Comparison of ENCODE assay signal across 22 cellular contexts in genomic region chr14:74911704-74912103, GRCh38. TPM values are rescaled to one million over a fixed set of nuclear protein-coding genes. Genes with fewer than 3 reads are reported as not detected.
DNase-seq lines count a peak whose midpoint lies in the region; ATAC-seq, FAIRE-seq and TF ChIP-seq lines count a peak whose summit lies in the region.
"Had no signal": no experiment of that assay in that cellular context is flagged by ENCODE, and none has a peak within 500 bp of the region (broad histone marks: within the 10 kb centered on the region; RNA-seq: fewer than 3 reads in every experiment).

No MANE protein-coding gene starts in this region.

- no peaks in the 10 kb centered on the region for H3K9me2 ChIP-seq in HCT116 (ENCODE audit: insufficient read depth)

- H3K4me2 ChIP-seq in HCT116 (ENCODE audit: low read length) (peak overlapping the region; percentile 39), osteoblast (ENCODE audit: insufficient read depth, low read length) (no peak overlapping the region)
- H3K4me2 ChIP-seq: BLaER1 treated with 17β-estradiol and CSF1 and Interleukin-3, amounts not matched to agents 10 nM and 100 nM had no signal

- POLR2A ChIA-PET in HCT116 (lab: Charles Lee), result no interaction called here
- POLR2A ChIA-PET in activated CD4-positive, alpha-beta T cell treated with anti-CD3 and anti-CD28 coated beads, Interleukin-2, amount 10 ng/mL, durations not matched to agents 7 days and 5 days (lab: Charles Lee), result no interaction called here

- TF ChIP-seq CTCF in GM13976 (IDR thresholded peaks at IDR 0.05; ENCODE audit: borderline replicate concordance, control extremely low read depth, extremely low read depth, insufficient read depth, missing control alignments) (no peak), HCT116 (IDR thresholded peaks at IDR 0.05 in 2 of 3, conservative IDR thresholded peaks at IDR 0.05 in 1 of 3; ENCODE audit: borderline replicate concordance in 1 of 3, insufficient read depth in 1 of 3, low read depth in 2 of 3, low read length in 2 of 3) (no peak), bronchial epithelial cell (IDR thresholded peaks at IDR 0.05; ENCODE audit: insufficient read depth, low read length, severe bottlenecking) (no peak), osteoblast (IDR thresholded peaks at IDR 0.05; ENCODE audit: extremely low read depth, low read depth, low read length) (no peak)

- H3K27me3 ChIP-seq in HCT116 (ENCODE audit: insufficient read depth, low read length), result no peaks in the 10 kb centered on the region
- no peaks in the 10 kb centered on the region for H3K27me3 ChIP-seq in bronchial epithelial cell (ENCODE audit: control insufficient read depth, insufficient read depth, low read length)
- no peaks in the 10 kb centered on the region for H3K27me3 ChIP-seq in osteoblast (ENCODE audit: insufficient read depth, low read length)
- H3K27me3 ChIP-seq: BLaER1 treated with 17β-estradiol and CSF1 and Interleukin-3, amounts not matched to agents 10 nM and 100 nM; Peyer's patch; SJCRH30 had no signal

- no peaks in the 10 kb centered on the region for H3K27me3 Mint-ChIP-seq in activated CD4-positive, alpha-beta T cell treated with anti-CD3 and anti-CD28 coated beads, Interleukin-2, amount 10 ng/mL, durations not matched to agents 7 days and 5 days
- H3K27me3 Mint-ChIP-seq: CD4-positive, alpha-beta memory T cell had no signal

- H3K27ac ChIP-seq in HCT116 (ENCODE audit: low read depth, low read length), result no peak overlapping the region
- H3K27ac ChIP-seq in osteoblast (ENCODE audit: low read depth, low read length), result no peak overlapping the region
- H3K27ac ChIP-seq: BLaER1 treated with 17β-estradiol and CSF1 and Interleukin-3, amounts not matched to agents 10 nM and 100 nM; Peyer's patch; SJCRH30 had no signal

- H4K20me1 ChIP-seq in HCT116 (ENCODE audit: insufficient read depth) (no peaks in the 10 kb centered on the region), osteoblast (ENCODE audit: insufficient read depth, low read length) (no peaks in the 10 kb centered on the region)

- H3K9me3 Mint-ChIP-seq in activated CD4-positive, alpha-beta T cell treated with anti-CD3 and anti-CD28 coated beads, Interleukin-2, amount 10 ng/mL, durations not matched to agents 7 days and 5 days, result no peaks in the 10 kb centered on the region
- H3K9me3 Mint-ChIP-seq: CD4-positive, alpha-beta memory T cell had no signal

- in situ Hi-C loops in GM13976 (cut with MboI; ENCODE audit: low sequenced_read_pairs, unreplicated experiment), result no loop called here

- ATAC-seq in HCT116, result peak; percentile 20; the same call in 1 of the 2 replicates
- no peak for ATAC-seq in SK-N-SH treated with all-trans-retinoic acid at 6 μM for 48 hours

- CTCF ChIA-PET in HCT116 (lab: Charles Lee), result interaction anchor here (0.6 to 2.3 kb wide), 3 partner anchors 11 to 51 kb away, joined by 3 to 7 read pairs (median 5); partner anchors contain the start of gene RPS6KL1
- CTCF ChIA-PET in activated CD4-positive, alpha-beta T cell treated with anti-CD3 and anti-CD28 coated beads, Interleukin-2, amount 10 ng/mL, durations not matched to agents 7 days and 5 days (lab: Charles Lee), result no interaction called here

- H3K27ac Mint-ChIP-seq in activated CD4-positive, alpha-beta T cell treated with anti-CD3 and anti-CD28 coated beads, Interleukin-2, amount 10 ng/mL, durations not matched to agents 7 days and 5 days, result no peak overlapping the region

- no peaks in the 10 kb centered on the region for H3K79me2 ChIP-seq in HCT116 (ENCODE audit: insufficient read depth, low read length)
- no peaks in the 10 kb centered on the region for H3K79me2 ChIP-seq in osteoblast (ENCODE audit: insufficient read depth, low read length)

- BruUV-seq in HCT116 (replicated peaks; lab: Mats Ljungman, UMichigan), result no TSS peak

- intact Hi-C loops in HCT116 (cut with micrococcal nuclease), result no loop called here

- no peak overlapping the region for H3K9ac ChIP-seq in HCT116 (ENCODE audit: low read length)
- H3K9ac ChIP-seq: BLaER1 treated with 17β-estradiol and CSF1 and Interleukin-3, amounts not matched to agents 10 nM and 100 nM had no signal

- H3K4me3 Mint-ChIP-seq in activated CD4-positive, alpha-beta T cell treated with anti-CD3 and anti-CD28 coated beads, Interleukin-2, amount 10 ng/mL, durations not matched to agents 7 days and 5 days, result no peak overlapping the region
- H3K4me3 Mint-ChIP-seq: CD4-positive, alpha-beta memory T cell had no signal

- peak; percentile 60 for FAIRE-seq in bronchial epithelial cell (lab: Jason Lieb, UNC)
- FAIRE-seq: GM12891 had no signal

- DNase-seq in GM13976 (ENCODE audit: low spot score), result peak; percentile 21
- DNase-seq in HCT116 (ENCODE audit: low read depth, low spot score), result no peak
- DNase-seq in bronchial epithelial cell (ENCODE audit: low read depth), result peak; percentile 12
- DNase-seq in osteoblast (ENCODE audit: insufficient read length, low spot score, missing footprints), result peak; percentile 66
- DNase-seq in activated CD8-positive, alpha-beta memory T cell treated with anti-CD3 and anti-CD28 coated beads, Interleukin-2, amount 50 U/mL, for 4 hours, result no peak
- DNase-seq in UCSD-AML1 (lab: John Stamatoyannopoulos, UW; ENCODE audit: unreplicated experiment), result no peak
- DNase-seq in activated CD4-positive, alpha-beta T cell treated with anti-CD3 and anti-CD28 coated beads, Interleukin-2, amount 10 ng/mL, durations not matched to agents 7 days and 5 days, result no peak
- DNase-seq: Caco-2; CD4-positive, alpha-beta memory T cell; KBM-7; NCI-H1092; NCI-H1436; NCI-H1930; NCI-H2227 treated with DMSO at 0.1 percent for 48 hours; NCI-H510A; Peyer's patch; SJCRH30 had no signal

- no peak for TF ChIP-seq POLR2A in HCT116 (IDR thresholded peaks at IDR 0.05; ENCODE audit: borderline replicate concordance, extremely low read depth, insufficient read depth, insufficient read length)

- H3K4me1 Mint-ChIP-seq in activated CD4-positive, alpha-beta T cell treated with anti-CD3 and anti-CD28 coated beads, Interleukin-2, amount 10 ng/mL, durations not matched to agents 7 days and 5 days, result peaks cover 3% of the 10 kb centered on the region
- H3K4me1 Mint-ChIP-seq: CD4-positive, alpha-beta memory T cell had no signal

- H3K4me3 ChIP-seq in HCT116 (replicated peaks in 1 of 2; ENCODE audit: low read depth in 1 of 2, low read length in 2 of 2) (no peak overlapping the region), bronchial epithelial cell (ENCODE audit: low read depth, low read length) (no peak overlapping the region), osteoblast (ENCODE audit: insufficient read depth, low read length) (no peak overlapping the region)
- H3K4me3 ChIP-seq: BLaER1 treated with 17β-estradiol and CSF1 and Interleukin-3, amounts not matched to agents 10 nM and 100 nM; Peyer's patch; SJCRH30 had no signal

- H3K36me3 Mint-ChIP-seq in activated CD4-positive, alpha-beta T cell treated with anti-CD3 and anti-CD28 coated beads, Interleukin-2, amount 10 ng/mL, durations not matched to agents 7 days and 5 days (ENCODE audit: low read depth), result no peaks in the 10 kb centered on the region
- H3K36me3 Mint-ChIP-seq: CD4-positive, alpha-beta memory T cell had no signal

- no peak overlapping the region for H2AFZ ChIP-seq in HCT116 (ENCODE audit: low read depth, low read length, poor library complexity, severe bottlenecking)
- no peak overlapping the region for H2AFZ ChIP-seq in osteoblast (ENCODE audit: low read length)

- RAD21 ChIA-PET in HCT116 (lab: Charles Lee; ENCODE audit: low non-redundant PET in 1 of 2, low total read pairs in 2 of 2, uncharacterized antibody in 2 of 2, unreplicated experiment in 2 of 2), result no interaction called here

- no peaks in the 10 kb centered on the region for H3K9me3 ChIP-seq in HCT116 (ENCODE audit: control insufficient read depth in 1 of 2, insufficient read depth in 1 of 2, low read depth in 1 of 2, low read length in 2 of 2)
- no peaks in the 10 kb centered on the region for H3K9me3 ChIP-seq in osteoblast (ENCODE audit: low read depth, low read length)
- H3K9me3 ChIP-seq: BLaER1 treated with 17β-estradiol and CSF1 and Interleukin-3, amounts not matched to agents 10 nM and 100 nM; Caco-2; Peyer's patch; SJCRH30 had no signal

- H3K4me1 ChIP-seq in HCT116 (ENCODE audit: control insufficient read depth in 1 of 2, insufficient read depth in 2 of 2, low read length in 2 of 2), result peaks cover 10 to 21% of the 10 kb centered on the region in 2 experiments; a peak in 3 of 4 replicates
- peaks cover 10% of the 10 kb centered on the region for H3K4me1 ChIP-seq in osteoblast (ENCODE audit: insufficient read depth, low read length)
- H3K4me1 ChIP-seq: Caco-2 had no signal

- H3K36me3 ChIP-seq in HCT116 (ENCODE audit: control insufficient read depth in 1 of 2, insufficient read depth in 2 of 2, low read length in 2 of 2), result no peaks in the 10 kb centered on the region; a peak in 1 of 4 replicates
- H3K36me3 ChIP-seq in bronchial epithelial cell (ENCODE audit: control insufficient read depth, insufficient read depth, low read length), result no peaks in the 10 kb centered on the region
- no peaks in the 10 kb centered on the region for H3K36me3 ChIP-seq in osteoblast (ENCODE audit: insufficient read depth, low read length)
- H3K36me3 ChIP-seq: Peyer's patch, SJCRH30 had no signal

- TF ChIP-seq RAD21 in HCT116 (IDR thresholded peaks at IDR 0.05; ENCODE audit: low read depth), result no peak

TF ChIP-seq in HCT116, 20 proteins besides CTCF, POLR2A, EP300 and RAD21 (continues in another document):
- no peak for TF ChIP-seq SRF (IDR thresholded peaks at IDR 0.05; ENCODE audit: low read depth)

RNA-seq across cellular contexts. Expression of gene RPS6KL1, which starts 11.4 kb away (rescaled TPM):
- total RNA-seq in HCT116 (2021; ENCODE audit: unreplicated experiment), result 6.7 TPM
- 4.5 and 6.5 TPM in 2 replicates for polyA plus RNA-seq in HCT116 (2012)
- 1.5 and 6.1 TPM in 2 replicates for total RNA-seq in bronchial epithelial cell
- 0.29 and 0.36 TPM in 2 replicates for total RNA-seq in osteoblast
- total RNA-seq in activated CD4-positive, alpha-beta T cell treated with anti-CD3 and anti-CD28 coated beads, Interleukin-2, amount 10 ng/mL, durations not matched to agents 7 days and 5 days, result 1 to 10 TPM; 4.5 to 4.6 TPM
- total RNA-seq: H4 had no signal

RNA-seq across cellular contexts. Expression of gene DLST, which starts 30.0 kb away (rescaled TPM):
- total RNA-seq in HCT116 (2021; ENCODE audit: unreplicated experiment), result 101 TPM
- 66.1 and 83.0 TPM in 2 replicates for polyA plus RNA-seq in HCT116 (2012)
- 48.2 and 58.5 TPM in 2 replicates for total RNA-seq in bronchial epithelial cell
- total RNA-seq in osteoblast, result 69.8 and 72.5 TPM in 2 replicates
- total RNA-seq in activated CD4-positive, alpha-beta T cell treated with anti-CD3 and anti-CD28 coated beads, Interleukin-2, amount 10 ng/mL, durations not matched to agents 7 days and 5 days, result 100 to 1,000 TPM in 1 of 2 experiments, 10 to 100 TPM in 1; 92.6 to 106 TPM

RNA-seq across cellular contexts. Expression of gene PROX2, which starts 35.8 kb away (rescaled TPM):
- total RNA-seq in HCT116 (2021; ENCODE audit: unreplicated experiment) (not detected), bronchial epithelial cell (not detected in 2 replicates), osteoblast (not detected in 2 replicates)
- 0.07 and 0.09 TPM in 2 replicates for polyA plus RNA-seq in HCT116 (2012)
- not detected for total RNA-seq in activated CD4-positive, alpha-beta T cell treated with anti-CD3 and anti-CD28 coated beads, Interleukin-2, amount 10 ng/mL, durations not matched to agents 7 days and 5 days
- total RNA-seq: Caco-2; CD4-positive, alpha-beta memory T cell; G401; H4; Peyer's patch; SJCRH30 had no signal

RNA-seq across cellular contexts. Expression of gene PGF, which starts 43.7 kb away (rescaled TPM):
- total RNA-seq in HCT116 (2021; ENCODE audit: unreplicated experiment), result 6.4 TPM
- 3.2 and 4.3 TPM in 2 replicates for polyA plus RNA-seq in HCT116 (2012)
- total RNA-seq in bronchial epithelial cell, result 52.1 and 56.6 TPM in 2 replicates
- total RNA-seq in osteoblast, result 16.3 and 24.5 TPM in 2 replicates
- total RNA-seq in activated CD4-positive, alpha-beta T cell treated with anti-CD3 and anti-CD28 coated beads, Interleukin-2, amount 10 ng/mL, durations not matched to agents 7 days and 5 days, result under 1 TPM; 0.12 to 0.15 TPM
- total RNA-seq: CD4-positive, alpha-beta memory T cell had no signal

Comparison
In these comparisons a context has a peak if more than half of its experiments do, and no peak if none do; other contexts are left out.
1. DNase-seq: peak in GM13976 (single experiment), bronchial epithelial cell (single experiment) and osteoblast (single experiment); none in HCT116 (single experiment), activated CD8-positive, alpha-beta memory T cell treated with anti-CD3 and anti-CD28 coated beads, Interleukin-2, amount 50 U/mL, for 4 hours (single experiment), UCSD-AML1 (single experiment) and activated CD4-positive, alpha-beta T cell treated with anti-CD3 and anti-CD28 coated beads, Interleukin-2, amount 10 ng/mL, durations not matched to agents 7 days and 5 days (single experiment).